In genomic region chr12:131017477-131017991, GRCh38 we compare ENCODE assay signal across 1 cellular context.
TF ChIP-seq lines count a peak whose summit lies in the region.

No MANE protein-coding gene starts in this region.

TF ChIP-seq in H1, 55 proteins besides CTCF, POLR2A, EP300 and RAD21 (continued from another document):
- no peak for TF ChIP-seq BCL11A (IDR thresholded peaks at IDR 0.05; ENCODE audit: low read depth in 2 of 2, low read length in 2 of 2)
- no peak for TF ChIP-seq CTBP2 (IDR thresholded peaks at IDR 0.05; ENCODE audit: borderline replicate concordance, insufficient read depth, insufficient read length, low read length)
- no peak for TF ChIP-seq NRF1 (IDR thresholded peaks at IDR 0.05; ENCODE audit: low read depth, low read length)
- no peak for TF ChIP-seq RFX5 (IDR thresholded peaks at IDR 0.05; ENCODE audit: borderline replicate concordance, low read depth, low read length)
- TF ChIP-seq RNF2 (IDR thresholded peaks at IDR 0.05; ENCODE audit: borderline replicate concordance, low read depth, low read length, missing control alignments, poor library complexity, severe bottlenecking) = no peak
- TF ChIP-seq TBP (IDR thresholded peaks at IDR 0.05; ENCODE audit: low read depth, low read length) = no peak
- no peak for TF ChIP-seq NANOG (IDR thresholded peaks at IDR 0.05; ENCODE audit: insufficient read depth, low read depth, low read length, poor library complexity, severe bottlenecking)
- no peak for TF ChIP-seq TEAD4 (IDR thresholded peaks at IDR 0.05; ENCODE audit: low read depth, low read length)
